8 cellular contexts compared by ENCODE assay signal in genomic region chr7:2632717-2633537, GRCh38. TPM values are rescaled to one million over a fixed set of nuclear protein-coding genes. Genes with fewer than 3 reads are reported as not detected.
DNase-seq lines count a peak whose midpoint lies in the region; ATAC-seq and TF ChIP-seq lines count a peak whose summit lies in the region.

No MANE protein-coding gene starts in this region.

- no peaks in the 10 kb centered on the region for H3K9me3 Mint-ChIP-seq in CD4-positive, CD25-positive, alpha-beta regulatory T cell
- no peaks in the 10 kb centered on the region for H3K9me3 Mint-ChIP-seq in neural progenitor cell

- WGBS in upper lobe of left lung, 2 donors = 1 to 3% methylated on average over 14 to 36 of the region's 36 CpGs

- TF ChIP-seq CTCF in fibroblast of villous mesenchyme (IDR thresholded peaks at IDR 0.05; ENCODE audit: insufficient read depth, low read depth, low read length) (no peak), neural progenitor cell (IDR thresholded peaks at IDR 0.05) (no peak), upper lobe of left lung (IDR thresholded peaks at IDR 0.05) (no peak)

- peak; percentile 23 to 51 (median 46) for DNase-seq in CD4-positive, CD25-positive, alpha-beta regulatory T cell
- DNase-seq in H7 (peak; percentile 84), NOMO-1 treated with DMSO at 0.1 percent for 48 hours (lab: John Stamatoyannopoulos, UW; ENCODE audit: unreplicated experiment) (peak; percentile 69), fibroblast of villous mesenchyme (ENCODE audit: low read depth) (peak; percentile 77), neural progenitor cell (ENCODE audit: low spot score) (peak; percentile 57), upper lobe of left lung (peak; percentile 69 to 92)
- peak; percentile 75 to 77 for DNase-seq in activated T-cell treated with anti-CD3 and anti-CD28 coated beads, Interleukin-2, amount 50 U/mL, for 48 hours

- H3K9me3 ChIP-seq in CD4-positive, CD25-positive, alpha-beta regulatory T cell (ENCODE audit: control insufficient read depth in 2 of 2, low read length in 2 of 2) = no peaks in the 10 kb centered on the region
- H3K9me3 ChIP-seq in neural progenitor cell (ENCODE audit: low read depth) = no peaks in the 10 kb centered on the region
- no peaks in the 10 kb centered on the region for H3K9me3 ChIP-seq in upper lobe of left lung

- H3K36me3 ChIP-seq in CD4-positive, CD25-positive, alpha-beta regulatory T cell (ENCODE audit: control insufficient read depth, insufficient read depth, low read length) = no peaks in the 10 kb centered on the region
- H3K36me3 ChIP-seq in H7 (replicated peaks; ENCODE audit: control insufficient read depth, insufficient read depth, low read length) = peaks cover 3% of the 10 kb centered on the region
- H3K36me3 ChIP-seq in neural progenitor cell = no peaks in the 10 kb centered on the region
- no peaks in the 10 kb centered on the region for H3K36me3 ChIP-seq in upper lobe of left lung

- TF ChIP-seq POLR2A in upper lobe of left lung (IDR thresholded peaks at IDR 0.05) = peak in 2 of 4 donors; percentile 12 to 44

- no peak overlapping the region for H2AFZ ChIP-seq in neural progenitor cell (replicated peaks)

- H3K27ac Mint-ChIP-seq in CD4-positive, CD25-positive, alpha-beta regulatory T cell = peak overlapping the region in 2 of 3 donors; percentile 64 to 86
- peak overlapping the region; percentile 76 for H3K27ac Mint-ChIP-seq in neural progenitor cell

- peak overlapping the region; percentile 89 for H3K9ac ChIP-seq in neural progenitor cell

- H3K4me1 Mint-ChIP-seq in CD4-positive, CD25-positive, alpha-beta regulatory T cell = peaks cover 0 to 31% (median 9%) of the 10 kb centered on the region in 4 donors
- peaks cover 37% of the 10 kb centered on the region for H3K4me1 Mint-ChIP-seq in neural progenitor cell

- H3K36me3 Mint-ChIP-seq in CD4-positive, CD25-positive, alpha-beta regulatory T cell = no peaks in the 10 kb centered on the region
- H3K36me3 Mint-ChIP-seq in neural progenitor cell = no peaks in the 10 kb centered on the region

- H4K20me1 ChIP-seq in neural progenitor cell (ENCODE audit: low read depth) = peaks cover 59% of the 10 kb centered on the region

- ATAC-seq in CD4-positive, CD25-positive, alpha-beta regulatory T cell (ENCODE audit: low read depth in 2 of 2) = no peak
- ATAC-seq in upper lobe of left lung (ENCODE audit: low FRiP score in 2 of 2) (peak; percentile 35 to 57), HG03457 (IDR thresholded peaks at IDR 0.05; ENCODE audit: unreplicated experiment) (no peak)

- no peaks in the 10 kb centered on the region for H3K27me3 Mint-ChIP-seq in CD4-positive, CD25-positive, alpha-beta regulatory T cell
- H3K27me3 Mint-ChIP-seq in neural progenitor cell (ENCODE audit: insufficient read depth, low read depth) = peaks cover 4% of the 10 kb centered on the region

- peak overlapping the region; percentile 34 for H3K4me3 ChIP-seq in CD4-positive, CD25-positive, alpha-beta regulatory T cell (ENCODE audit: low read depth, low read length)
- peak overlapping the region; percentile 94 for H3K4me3 ChIP-seq in H7 (ENCODE audit: insufficient read depth, low read depth, low read length)
- H3K4me3 ChIP-seq in fibroblast of villous mesenchyme (ENCODE audit: low read depth, low read length) = peak overlapping the region; percentile 94
- peak overlapping the region; percentile 97 for H3K4me3 ChIP-seq in neural progenitor cell
- peak overlapping the region; percentile 85 to 99 (median 92) for H3K4me3 ChIP-seq in upper lobe of left lung

- H3F3A ChIP-seq in neural progenitor cell (ENCODE audit: low read depth) = peaks cover 20% of the 10 kb centered on the region

- no peak for TF ChIP-seq EP300 in upper lobe of left lung (IDR thresholded peaks at IDR 0.05)

- H3K27ac ChIP-seq in CD4-positive, CD25-positive, alpha-beta regulatory T cell (ENCODE audit: insufficient read depth, low read length, poor library complexity, severe bottlenecking) = peak overlapping the region; percentile 57
- H3K27ac ChIP-seq in neural progenitor cell = peak overlapping the region; percentile 32
- peak overlapping the region; percentile 80 to 93 (median 87) for H3K27ac ChIP-seq in upper lobe of left lung

- peaks cover 60% of the 10 kb centered on the region for H3K79me2 ChIP-seq in neural progenitor cell (ENCODE audit: low read depth)

- peaks cover 27% of the 10 kb centered on the region for H3K4me1 ChIP-seq in CD4-positive, CD25-positive, alpha-beta regulatory T cell (ENCODE audit: control insufficient read depth, insufficient read depth, low read length, poor library complexity, severe bottlenecking)
- H3K4me1 ChIP-seq in neural progenitor cell = peaks cover 9% of the 10 kb centered on the region
- peaks cover 45 to 71% (median 57%) of the 10 kb centered on the region in 4 donors for H3K4me1 ChIP-seq in upper lobe of left lung

- no peaks in the 10 kb centered on the region for H3K27me3 ChIP-seq in CD4-positive, CD25-positive, alpha-beta regulatory T cell (ENCODE audit: control insufficient read depth, insufficient read depth, low read length)
- no peaks in the 10 kb centered on the region for H3K27me3 ChIP-seq in H7 (ENCODE audit: control insufficient read depth, insufficient read depth, low read length)
- H3K27me3 ChIP-seq in neural progenitor cell = no peaks in the 10 kb centered on the region
- no peaks in the 10 kb centered on the region for H3K27me3 ChIP-seq in upper lobe of left lung

- H3K4me2 ChIP-seq in neural progenitor cell = peak overlapping the region; percentile 94

- peak overlapping the region; percentile 88 to 96 (median 94) for H3K4me3 Mint-ChIP-seq in CD4-positive, CD25-positive, alpha-beta regulatory T cell
- peak overlapping the region; percentile 94 for H3K4me3 Mint-ChIP-seq in neural progenitor cell

RNA-seq across cellular contexts. Expression of gene TTYH3, which starts 1.1 kb away (rescaled TPM):
- 20.0 TPM for total RNA-seq in CD4-positive, CD25-positive, alpha-beta regulatory T cell
- 1 to 10 TPM in 3 of 4 donors, under 1 TPM in 1; 0.56 to 1.6 (median 1.2) TPM for polyA plus RNA-seq in CD4-positive, CD25-positive, alpha-beta regulatory T cell
- total RNA-seq in H7 (2014; rRNA removed; shearing (Covaris generic)) = 50.2 and 53.5 TPM in 2 replicates
- total RNA-seq in fibroblast of villous mesenchyme (61.3 and 77.3 TPM in 2 replicates), neural progenitor cell (ENCODE audit: low replicate concordance) (13.2 and 60.0 TPM in 2 replicates), upper lobe of left lung (10 to 100 TPM; 16.5 to 69.6 (median 58.1) TPM)

RNA-seq across cellular contexts. Expression of gene AMZ1, which starts 55.1 kb away (rescaled TPM):
- total RNA-seq in CD4-positive, CD25-positive, alpha-beta regulatory T cell = 1.8 TPM
- polyA plus RNA-seq in CD4-positive, CD25-positive, alpha-beta regulatory T cell = 1 to 10 TPM in 1 of 4 donors, under 1 TPM in 3; 0.43 to 1.4 (median 0.63) TPM
- 0.07 TPM in 1 of 2 replicates, not detected in the other for total RNA-seq in H7 (2014; rRNA removed; shearing (Covaris generic))
- 12.2 and 14.2 TPM in 2 replicates for total RNA-seq in fibroblast of villous mesenchyme
- 0.09 TPM in 1 of 2 replicates, not detected in the other for total RNA-seq in neural progenitor cell (ENCODE audit: low replicate concordance)
- 10 to 100 TPM in 1 of 6 donors, 1 to 10 TPM in 3, under 1 TPM in 2; 0.30 to 16.6 (median 5.3) TPM for total RNA-seq in upper lobe of left lung

Comparison
In these comparisons a context has a peak if more than half of its experiments do, and no peak if none do; other contexts are left out.
1. ATAC-seq: peak in upper lobe of left lung (2 of 2); none in CD4-positive, CD25-positive, alpha-beta regulatory T cell (0 of 2) and HG03457 (single experiment).
2. H3K27ac ChIP-seq: peak in every context shown above with its lines; median percentile 87 in upper lobe of left lung; 57 in CD4-positive, CD25-positive, alpha-beta regulatory T cell; 32 in neural progenitor cell.
3. H3K4me3 ChIP-seq: peak in every context shown above with its lines; median percentile 97 in neural progenitor cell; 94 in H7; 94 in fibroblast of villous mesenchyme; 92 in upper lobe of left lung; 34 in CD4-positive, CD25-positive, alpha-beta regulatory T cell.
4. Peak in every context shown above with its lines, with median percentiles within 50 percentile points of each other: DNase-seq.